22 cellular contexts compared by ENCODE assay signal in genomic region chr10:49409755-49410154, GRCh38. TPM values are rescaled to one million over a fixed set of nuclear protein-coding genes. Genes with fewer than 3 reads are reported as not detected.
"Had no signal": no experiment of that assay in that cellular context is flagged by ENCODE, and none has a peak within 500 bp of the region (broad histone marks: within the 10 kb centered on the region; RNA-seq: fewer than 3 reads in every experiment).

No MANE protein-coding gene starts in this region.

- H3K9me3 Mint-ChIP-seq: mesothelial cell of epicardium; natural killer cell; neural crest cell; stimulated activated effector memory CD8-positive, alpha-beta T cell treated with anti-CD3 and anti-CD28 coated beads, Interleukin-12 subunit alpha, Interleukin-12 subunit beta, amount 100 ng/mL, for 72 hours; type B pancreatic cell had no signal

- DNase-seq: effector memory CD4-positive, alpha-beta T cell; esophagus squamous epithelium; foreskin fibroblast; kidney glomerular epithelial cell; mammary epithelial cell; natural killer cell; right lobe of liver; stimulated activated CD4-positive, alpha-beta T cell treated with anti-CD3 and anti-CD28 coated beads, Interleukin-4, amount 100 ng/mL, for 1 hour; stimulated activated CD8-positive, alpha-beta memory T cell treated with anti-CD3 and anti-CD28 coated beads, Interleukin-4, amount 100 ng/mL, for 48 hours; stimulated activated naive CD8-positive, alpha-beta T cell treated with anti-CD3 and anti-CD28 coated beads, Interleukin-15, Interleukin-2, amounts not matched to agents 100 U/mL and 50 U/mL, for 24 hours had no signal

- H3K36me3 Mint-ChIP-seq: mesothelial cell of epicardium; natural killer cell; stimulated activated effector memory CD8-positive, alpha-beta T cell treated with anti-CD3 and anti-CD28 coated beads, Interleukin-12 subunit alpha, Interleukin-12 subunit beta, amount 100 ng/mL, for 72 hours; type B pancreatic cell had no signal

- H3K27ac ChIP-seq: esophagus squamous epithelium, right lobe of liver, suprapubic skin, thyroid gland had no signal

- ATAC-seq: natural killer cell; stimulated activated effector memory CD8-positive, alpha-beta T cell treated with anti-CD3 and anti-CD28 coated beads, Interleukin-12 subunit alpha, Interleukin-12 subunit beta, amount 100 ng/mL, for 72 hours; stimulated activated naive CD8-positive, alpha-beta T cell treated with anti-CD3 and anti-CD28 coated beads, Interleukin-15, Interleukin-2, amounts not matched to agents 100 U/mL and 50 U/mL, for 24 hours had no signal

- H3K36me3 ChIP-seq: esophagus squamous epithelium, right lobe of liver, suprapubic skin, thyroid gland had no signal

- H3K9me3 ChIP-seq: esophagus squamous epithelium, right lobe of liver, suprapubic skin, thyroid gland had no signal

- H3K4me1 ChIP-seq: right lobe of liver, thyroid gland had no signal

- H3K27ac Mint-ChIP-seq: mesothelial cell of epicardium; natural killer cell; progenitor cell of endocrine pancreas; stimulated activated effector memory CD8-positive, alpha-beta T cell treated with anti-CD3 and anti-CD28 coated beads, Interleukin-12 subunit alpha, Interleukin-12 subunit beta, amount 100 ng/mL, for 72 hours; type B pancreatic cell had no signal

- H3K4me3 ChIP-seq: esophagus squamous epithelium, right lobe of liver, suprapubic skin, thyroid gland had no signal

- H3K4me1 Mint-ChIP-seq: mesothelial cell of epicardium, neural crest cell had no signal

- H3K4me3 Mint-ChIP-seq: mesothelial cell of epicardium; natural killer cell; neural crest cell; stimulated activated effector memory CD8-positive, alpha-beta T cell treated with anti-CD3 and anti-CD28 coated beads, Interleukin-12 subunit alpha, Interleukin-12 subunit beta, amount 100 ng/mL, for 72 hours; type B pancreatic cell had no signal

- H3K27me3 ChIP-seq: right lobe of liver, thyroid gland had no signal

RNA-seq across cellular contexts. Expression of gene DRGX, which starts 13.9 kb away (rescaled TPM):
- total RNA-seq: epithelial cell of proximal tubule, esophagus squamous epithelium, lower leg skin, mammary epithelial cell, mesothelial cell of epicardium, mucosa of gallbladder, myocyte, natural killer cell, osteocyte, progenitor cell of endocrine pancreas, right lobe of liver, thyroid gland had no signal
- polyA plus RNA-seq: mammary epithelial cell had no signal
